Comparison of ENCODE assay signal across 8 cellular contexts in the genomic region with DNA sequence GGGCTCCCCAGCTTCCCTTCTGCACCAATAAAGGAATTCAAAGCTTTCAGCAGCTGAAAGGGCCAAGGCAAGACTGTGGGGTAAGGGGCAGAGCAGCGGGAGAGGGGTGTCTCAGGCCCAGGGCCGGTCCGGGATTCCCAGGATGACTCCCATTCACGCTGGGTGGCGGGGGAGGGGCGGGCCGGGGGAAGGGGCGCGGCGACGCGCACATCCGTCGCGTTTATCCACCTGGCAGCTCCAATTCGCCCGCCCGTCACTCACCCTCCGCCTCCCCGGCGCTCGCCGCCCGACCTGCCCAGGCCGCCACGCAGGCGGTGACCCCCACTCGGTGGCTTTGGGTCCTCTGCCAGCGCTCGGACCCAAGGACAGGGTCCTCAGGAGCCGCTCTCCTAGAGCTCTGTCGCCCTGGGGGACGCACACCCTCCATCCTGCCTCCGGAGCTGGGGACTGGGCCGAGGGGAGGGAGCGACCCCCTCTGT.
DNase-seq lines count a peak whose midpoint lies in the region; ATAC-seq, FAIRE-seq and TF ChIP-seq lines count a peak whose summit lies in the region.

No MANE protein-coding gene starts in this region.

- H3F3A ChIP-seq in DOHH2 (ENCODE audit: control insufficient read depth, insufficient read depth) = peaks cover 1% of the 10 kb centered on the region; the same call in 1 of the 2 replicates

- H3K4me2 ChIP-seq in DOHH2 (ENCODE audit: low read length) = peak overlapping the region; percentile 62

- peaks cover 19 to 26% of the 10 kb centered on the region in 2 donors for H3K4me1 Mint-ChIP-seq in effector memory CD8-positive, alpha-beta T cell (ENCODE audit: low read depth in 2 of 2)
- peaks cover 56% of the 10 kb centered on the region for H3K4me1 Mint-ChIP-seq in nephron

- H3K79me2 ChIP-seq in DOHH2 (ENCODE audit: control insufficient read depth, low read length) = no peaks in the 10 kb centered on the region

- no peaks in the 10 kb centered on the region for H3K36me3 ChIP-seq in DOHH2 (ENCODE audit: control insufficient read depth, low read length)

- TF ChIP-seq POLR2A in H54 (IDR thresholded peaks at IDR 0.05; ENCODE audit: low read depth, low read length) = no peak

- H3K4me1 ChIP-seq in DOHH2 (ENCODE audit: control insufficient read depth, low read length) = peaks cover 41% of the 10 kb centered on the region

- H3K9me3 Mint-ChIP-seq in effector memory CD8-positive, alpha-beta T cell = no peaks in the 10 kb centered on the region
- H3K9me3 Mint-ChIP-seq in nephron = no peaks in the 10 kb centered on the region

- H3K27me3 ChIP-seq in DOHH2 (ENCODE audit: control insufficient read depth, low read length) = peaks cover 66% of the 10 kb centered on the region

- peak overlapping the region; percentile 72 to 91 for H3K4me3 Mint-ChIP-seq in effector memory CD8-positive, alpha-beta T cell
- H3K4me3 Mint-ChIP-seq in nephron = peak overlapping the region; percentile 57 to 78 (median 73)

- H3K9me2 ChIP-seq in DOHH2 (replicated peaks; ENCODE audit: control insufficient read depth, low read length) = no peaks in the 10 kb centered on the region

- peak overlapping the region; percentile 58 for H3K4me3 ChIP-seq in DOHH2 (ENCODE audit: low read length)

- peak; percentile 5 for ATAC-seq in effector memory CD8-positive, alpha-beta T cell (replicated peaks)

- FAIRE-seq in H54 (lab: Jason Lieb, UNC) = no peak

- H3K27me3 Mint-ChIP-seq in effector memory CD8-positive, alpha-beta T cell = peaks cover 0 to 23% of the 10 kb centered on the region in 2 donors
- peaks cover 17% of the 10 kb centered on the region for H3K27me3 Mint-ChIP-seq in nephron (ENCODE audit: low read depth)

- DNase-seq in NCI-H69 (lab: John Stamatoyannopoulos, UW) = peak; percentile 62
- DNase-seq in effector memory CD8-positive, alpha-beta T cell = no peak
- no peak for DNase-seq in HPDE6-E6E7 (ENCODE audit: extremely low spot score)
- no peak for DNase-seq in H54 (ENCODE audit: insufficient read length, low spot score)
- no peak for DNase-seq in UCSD-AML1 (lab: John Stamatoyannopoulos, UW; ENCODE audit: unreplicated experiment)
- DNase-seq in stimulated activated CD4-positive, alpha-beta T cell treated with anti-CD3 and anti-CD28 coated beads, Interleukin-12 subunit alpha, Interleukin-12 subunit beta, amount 100 ng/mL, for 4 hours = no peak

- peaks cover 5% of the 10 kb centered on the region for H3K36me3 Mint-ChIP-seq in effector memory CD8-positive, alpha-beta T cell (ENCODE audit: insufficient read depth)
- no peaks in the 10 kb centered on the region for H3K36me3 Mint-ChIP-seq in nephron (ENCODE audit: low read depth)

- TF ChIP-seq CTCF in DOHH2 (IDR thresholded peaks at IDR 0.05; ENCODE audit: low read depth, low read length, poor library complexity, severe bottlenecking) (no peak), nephron (IDR thresholded peaks at IDR 0.05; ENCODE audit: unreplicated experiment in 3 of 3) (no peak)

- peak overlapping the region in 1 of 2 donors; percentile 63 for H3K27ac Mint-ChIP-seq in effector memory CD8-positive, alpha-beta T cell
- peak overlapping the region; percentile 11 to 78 (median 63) for H3K27ac Mint-ChIP-seq in nephron

- no peaks in the 10 kb centered on the region for H3K9me3 ChIP-seq in DOHH2 (ENCODE audit: control insufficient read depth, insufficient read depth, low read length)

- H4K20me1 ChIP-seq in DOHH2 (ENCODE audit: control insufficient read depth, insufficient read depth, low read depth, low read length) = peaks cover 4% of the 10 kb centered on the region; the same call in 1 of the 2 replicates

- H3K27ac ChIP-seq in DOHH2 (ENCODE audit: low read depth, low read length) = no peak overlapping the region
